ENCODE assay signal across 9 cellular contexts in the genomic region with DNA sequence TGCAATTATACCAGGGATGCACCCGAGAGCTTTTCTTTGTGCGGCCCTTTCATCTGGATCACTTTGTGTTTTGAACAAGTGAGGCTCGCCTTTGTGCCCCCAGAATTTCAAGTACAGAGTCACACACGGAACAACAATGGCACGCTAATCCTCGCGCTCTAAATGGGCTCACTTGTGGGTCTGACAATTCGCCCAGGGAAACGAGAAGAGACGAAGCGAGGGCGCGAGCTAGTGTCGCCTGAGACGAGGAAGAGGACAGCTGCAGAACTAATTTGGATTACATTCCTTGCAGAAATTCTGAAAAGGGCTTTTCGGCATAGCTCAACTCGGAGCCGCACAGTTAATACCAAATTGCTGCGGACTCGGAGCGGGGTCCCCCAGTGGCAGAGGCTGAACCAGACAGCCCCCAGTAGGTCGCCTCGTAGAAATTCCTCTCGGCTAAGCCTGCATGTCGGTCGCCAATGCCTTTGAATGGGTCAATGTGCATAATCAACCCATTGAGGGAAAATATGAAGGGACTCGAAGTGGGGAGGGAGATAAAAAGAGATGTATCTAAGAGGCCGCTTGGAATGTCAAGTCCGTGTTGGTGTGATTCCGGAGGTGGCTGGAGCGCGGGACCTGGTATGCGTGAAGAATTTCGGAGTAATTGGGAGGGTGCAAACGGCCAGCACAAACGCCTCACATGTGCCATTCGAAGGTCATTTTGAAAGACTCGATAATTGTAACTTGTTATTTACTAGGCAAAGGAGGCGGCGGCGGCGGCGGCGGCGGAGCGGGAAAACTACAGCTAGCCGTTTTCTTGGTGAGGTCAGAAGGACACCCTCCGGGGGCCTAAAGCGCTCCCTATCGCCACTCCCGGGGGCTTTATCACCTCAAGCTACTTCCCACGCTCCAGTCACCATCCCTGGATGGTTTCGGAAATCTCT. TPM values are rescaled to one million over a fixed set of nuclear protein-coding genes. Genes with fewer than 3 reads are reported as not detected.
DNase-seq lines count a peak whose midpoint lies in the region; ATAC-seq and TF ChIP-seq lines count a peak whose summit lies in the region.
"Had no signal": no experiment of that assay in that cellular context is flagged by ENCODE, and none has a peak within 500 bp of the region (broad histone marks: within the 10 kb centered on the region; RNA-seq: fewer than 3 reads in every experiment).

No MANE protein-coding gene starts in this region.

- ATAC-seq in RWPE2 (ENCODE audit: low read depth) (peak; percentile 8; the same call in 1 of the 3 replicates), heart left ventricle (peak in 1 of 4 donors; percentile 11)

- no peaks in the 10 kb centered on the region for H3K9me3 ChIP-seq in RWPE2 (ENCODE audit: severe bottlenecking)
- H3K9me3 ChIP-seq in heart left ventricle = no peaks in the 10 kb centered on the region

- H3K4me3 ChIP-seq in GM08714 (ENCODE audit: low read length) = peak overlapping the region; percentile 15
- peak overlapping the region; percentile 37 for H3K4me3 ChIP-seq in RWPE2 (ENCODE audit: severe bottlenecking)
- peak overlapping the region; percentile 32 to 73 (median 61) for H3K4me3 ChIP-seq in heart left ventricle

- H3K27ac ChIP-seq in RWPE2 (ENCODE audit: poor library complexity, severe bottlenecking) (no peak overlapping the region), heart left ventricle (peak overlapping the region in 11 of 12 donors; percentile 38 to 83 (median 70))
- H3K27ac ChIP-seq: KMS-11 had no signal

- 1 to 2% (median 1%) methylated on average over 53 of the region's 53 CpGs for WGBS in heart left ventricle, 4 donors

- intact Hi-C loops in heart left ventricle (cut with DNase I) = loop anchor here in 7 of 10 donors (5.0 to 10.0 kb wide), 6 partner anchors 182 to 532 kb away; no protein-coding TSS in a partner anchor

- no peak for TF ChIP-seq CTCF in RWPE2 (IDR thresholded peaks at IDR 0.05; ENCODE audit: poor library complexity, severe bottlenecking)
- TF ChIP-seq CTCF in heart left ventricle (IDR thresholded peaks at IDR 0.05) = no peak

- H3K27me3 ChIP-seq in RWPE2 (ENCODE audit: insufficient read depth, poor library complexity, severe bottlenecking) (peaks cover 52% of the 10 kb centered on the region), heart left ventricle (peaks cover 0 to 67% (median 9%) of the 10 kb centered on the region in 9 donors)

- H3K4me1 ChIP-seq in RWPE2 (ENCODE audit: insufficient read depth, poor library complexity, severe bottlenecking) = no peaks in the 10 kb centered on the region
- peaks cover 0 to 39% (median 3%) of the 10 kb centered on the region in 12 donors for H3K4me1 ChIP-seq in heart left ventricle

- DNase-seq in RWPE2 (ENCODE audit: low spot score) (no peak), heart left ventricle (peak; percentile 8 to 51 (median 20)), pons (ENCODE audit: low spot score) (peak; percentile 60), DMS153 treated with DMSO at 0.1 percent for 48 hours (lab: John Stamatoyannopoulos, UW; ENCODE audit: unreplicated experiment) (no peak), NAMALWA (ENCODE audit: low spot score) (no peak), cerebellar nuclear complex (lab: John Stamatoyannopoulos, UW) (no peak), HCEC 1CT (no peak)

- no peak for TF ChIP-seq POLR2A in heart left ventricle (IDR thresholded peaks at IDR 0.05)

- H3K36me3 ChIP-seq in RWPE2 (ENCODE audit: low read depth) (no peaks in the 10 kb centered on the region), heart left ventricle (no peaks in the 10 kb centered on the region)

RNA-seq across cellular contexts. Expression of a gene that starts 2.0 kb away (rescaled TPM):
- total RNA-seq in heart left ventricle = 10 to 100 TPM in 7 of 9 donors, 1 to 10 TPM in 2; 9.2 to 29.5 (median 12.8) TPM
- 1 to 10 TPM; 1.3 to 2.0 TPM for polyA plus RNA-seq in heart left ventricle

Comparison
In these comparisons a context has a peak if more than half of its experiments do, and no peak if none do; other contexts are left out.
1. DNase-seq: peak in heart left ventricle (5 of 5) and pons (single experiment); none in RWPE2 (single experiment), DMS153 treated with DMSO at 0.1 percent for 48 hours (single experiment), NAMALWA (single experiment), cerebellar nuclear complex (0 of 2) and HCEC 1CT (single experiment).
2. Peak in every context shown above with its lines, with median percentiles within 50 percentile points of each other: H3K4me3 ChIP-seq.